Comparison of ENCODE assay signal across 21 cellular contexts in the genomic region with DNA sequence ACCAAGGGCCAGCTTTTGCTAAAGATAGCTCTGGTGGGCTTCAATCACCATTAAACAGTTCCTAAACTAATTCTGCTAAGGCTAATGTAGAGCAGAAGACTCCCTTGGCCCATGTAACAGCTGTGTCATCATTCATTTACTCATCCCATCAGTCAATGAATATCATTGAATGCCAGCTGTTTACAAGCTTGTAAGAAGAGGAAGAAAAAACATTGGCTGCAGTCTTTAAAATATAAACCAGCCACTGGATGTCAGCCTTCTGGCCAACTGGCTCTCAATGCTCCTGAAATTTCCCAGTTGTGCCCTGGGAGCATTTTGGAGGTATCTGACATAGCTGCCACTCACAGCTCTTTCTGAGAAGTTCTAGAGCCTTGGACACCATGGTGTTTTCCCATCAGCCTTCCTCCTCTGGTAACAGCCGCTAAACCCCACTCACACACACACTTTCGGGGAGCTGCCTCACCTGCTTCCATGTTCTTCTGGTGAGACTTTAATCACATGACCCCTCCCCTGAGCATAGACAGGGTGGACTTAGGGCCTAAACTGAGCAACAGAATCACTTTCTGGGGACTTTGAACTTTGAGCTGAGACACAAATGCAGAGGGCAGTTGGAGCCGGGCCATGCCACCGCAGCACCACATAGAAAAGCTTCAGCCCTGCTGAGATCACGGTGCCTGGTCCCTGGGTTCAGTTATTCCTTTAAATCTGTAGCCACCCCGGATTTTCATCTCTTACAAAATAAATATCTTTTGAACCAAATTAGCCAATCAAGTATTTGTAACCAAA. TPM values are rescaled to one million over a fixed set of nuclear protein-coding genes. Genes with fewer than 3 reads are reported as not detected.
DNase-seq lines count a peak whose midpoint lies in the region; ATAC-seq, FAIRE-seq and TF ChIP-seq lines count a peak whose summit lies in the region.
"Had no signal": no experiment of that assay in that cellular context is flagged by ENCODE, and none has a peak within 500 bp of the region (broad histone marks: within the 10 kb centered on the region; RNA-seq: fewer than 3 reads in every experiment).

No MANE protein-coding gene starts in this region.

- H3K4me3 ChIP-seq in NB4 (ENCODE audit: low read depth, low read length) (no peak overlapping the region), bronchial epithelial cell (ENCODE audit: low read depth, low read length) (no peak overlapping the region), coronary artery (no peak overlapping the region)
- H3K4me3 ChIP-seq: BLaER1 treated with 17β-estradiol and CSF1 and Interleukin-3, amounts not matched to agents 10 nM and 100 nM; neural progenitor cell had no signal

- H3K36me3 ChIP-seq in bronchial epithelial cell (ENCODE audit: control insufficient read depth, insufficient read depth, low read length): no peaks in the 10 kb centered on the region
- H3K36me3 ChIP-seq: BLaER1 treated with 17β-estradiol and CSF1 and Interleukin-3, amounts not matched to agents 10 nM and 100 nM; neural progenitor cell had no signal

- peak; percentile 9 for DNase-seq in EL
- peak; percentile 46 for DNase-seq in NB4 (ENCODE audit: low read depth)
- DNase-seq in bronchial epithelial cell (ENCODE audit: low read depth): peak; percentile 44
- peak; percentile 81 for DNase-seq in mucosa of gallbladder (ENCODE audit: low spot score)
- no peak for DNase-seq in GDM1 (lab: John Stamatoyannopoulos, UW)
- DNase-seq in coronary artery (ENCODE audit: low spot score): no peak
- no peak for DNase-seq in kidney glomerular epithelial cell (lab: John Stamatoyannopoulos, UW)
- DNase-seq: activated CD8-positive, alpha-beta memory T cell treated with anti-CD3 and anti-CD28 coated beads, Interleukin-2, amount 50 U/mL, for 48 hours; activated naive CD8-positive, alpha-beta T cell treated with anti-CD3 and anti-CD28 coated beads for 36 hours; hypothalamus; KG1; left ventricle myocardium superior; NCI-H2029 treated with DMSO at 0.1 percent for 48 hours; stimulated activated naive CD4-positive, alpha-beta T cell; T-cell had no signal

- H3K27me3 ChIP-seq in bronchial epithelial cell (ENCODE audit: control insufficient read depth, insufficient read depth, low read length): no peaks in the 10 kb centered on the region

- no peak for FAIRE-seq in bronchial epithelial cell (lab: Jason Lieb, UNC)
- FAIRE-seq: urothelium cell line had no signal

- TF ChIP-seq CTCF in NB4 (IDR thresholded peaks at IDR 0.05; ENCODE audit: low read depth, low read length) (no peak), bronchial epithelial cell (IDR thresholded peaks at IDR 0.05; ENCODE audit: insufficient read depth, low read length, severe bottlenecking) (no peak), coronary artery (IDR thresholded peaks at IDR 0.05) (no peak)

- no peak for TF ChIP-seq POLR2A in NB4 (IDR thresholded peaks at IDR 0.05; ENCODE audit: extremely low read depth, insufficient read length)

- ATAC-seq in HG03469 (IDR thresholded peaks at IDR 0.05; ENCODE audit: unreplicated experiment): no peak
- ATAC-seq: esophagus mucosa, left ventricle myocardium superior, sciatic nerve, T-cell had no signal

- H3K27ac ChIP-seq in coronary artery: no peak overlapping the region
- H3K27ac ChIP-seq: BLaER1 treated with 17β-estradiol and CSF1 and Interleukin-3, amounts not matched to agents 10 nM and 100 nM; neural progenitor cell had no signal

RNA-seq across cellular contexts. Expression of gene MAP3K9, which starts 18.2 kb away (rescaled TPM):
- total RNA-seq in bronchial epithelial cell: 11.6 and 13.8 TPM in 2 replicates
- total RNA-seq in mucosa of gallbladder: 9.9 TPM

Comparison
In these comparisons a context has a peak if more than half of its experiments do, and no peak if none do; other contexts are left out.
1. DNase-seq: peak in EL (single experiment), NB4 (single experiment), bronchial epithelial cell (single experiment) and mucosa of gallbladder (single experiment); none in GDM1 (single experiment), coronary artery (single experiment) and kidney glomerular epithelial cell (single experiment).